Comparison of ENCODE assay signal across 19 cellular contexts in the genomic region with DNA sequence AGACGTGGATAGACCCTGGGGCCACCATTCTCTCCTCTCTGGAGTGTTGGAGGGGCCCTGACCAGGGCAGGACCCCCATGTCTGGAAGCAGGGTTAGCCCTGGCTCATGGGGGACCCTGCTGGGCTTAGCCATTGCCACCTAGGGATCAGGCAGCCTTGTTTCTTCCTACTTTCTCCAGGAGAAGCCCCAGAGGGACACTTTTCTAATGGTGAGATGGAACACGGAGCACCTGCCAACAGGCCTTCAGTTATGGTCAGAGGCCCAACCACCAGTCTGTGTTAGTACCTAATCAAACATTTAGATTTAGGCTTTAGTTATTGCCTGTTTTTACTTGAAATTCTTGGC. TPM values are rescaled to one million over a fixed set of nuclear protein-coding genes. Genes with fewer than 3 reads are reported as not detected.
DNase-seq lines count a peak whose midpoint lies in the region; FAIRE-seq and TF ChIP-seq lines count a peak whose summit lies in the region.
"Had no signal": no experiment of that assay in that cellular context is flagged by ENCODE, and none has a peak within 500 bp of the region (broad histone marks: within the 10 kb centered on the region; RNA-seq: fewer than 3 reads in every experiment).

No MANE protein-coding gene starts in this region.

- POLR2A ChIA-PET in activated CD4-positive, alpha-beta memory T cell treated with anti-CD3 and anti-CD28 coated beads, Interleukin-2, amount 10 ng/mL, durations not matched to agents 7 days and 5 days (lab: Charles Lee): interaction anchor here (6.6 kb wide), 1 partner anchor 17 kb away, joined by 113 read pairs; a partner anchor contains a TSS

- no peak for DNase-seq in T-helper 1 cell
- DNase-seq in activated CD4-positive, alpha-beta memory T cell treated with anti-CD3 and anti-CD28 coated beads, Interleukin-2, amount 10 ng/mL, durations not matched to agents 7 days and 5 days: no peak
- DNase-seq in germinal center (ENCODE audit: low spot score): no peak
- no peak for DNase-seq in small intestine
- no peak for DNase-seq in GDM1 (lab: John Stamatoyannopoulos, UW)
- DNase-seq: 8988T; effector CD4-positive, alpha-beta T cell; Kasumi-1; NCI-H1092 treated with DMSO at 0.1 percent for 48 hours; NCI-H2081 treated with DMSO at 0.1 percent for 48 hours; psoas muscle; transverse colon had no signal

- H3K27ac Mint-ChIP-seq in T-helper 1 cell treated with Interleukin-12 subunit alpha and Interleukin-12 subunit beta and Interleukin-4 antibody, amounts not matched to agents 30 μg/mL and 1 μg/mL, for 36 hours: peak overlapping the region; percentile 55
- peak overlapping the region; percentile 16 for H3K27ac Mint-ChIP-seq in activated CD4-positive, alpha-beta memory T cell treated with anti-CD3 and anti-CD28 coated beads, Interleukin-2, amount 10 ng/mL, durations not matched to agents 7 days and 5 days

- no peaks in the 10 kb centered on the region for H3K27me3 Mint-ChIP-seq in T-helper 1 cell treated with Interleukin-12 subunit alpha and Interleukin-12 subunit beta and Interleukin-4 antibody, amounts not matched to agents 30 μg/mL and 1 μg/mL, for 36 hours (ENCODE audit: low read depth)
- no peaks in the 10 kb centered on the region for H3K27me3 Mint-ChIP-seq in activated CD4-positive, alpha-beta memory T cell treated with anti-CD3 and anti-CD28 coated beads, Interleukin-2, amount 10 ng/mL, durations not matched to agents 7 days and 5 days
- H3K27me3 Mint-ChIP-seq: stimulated activated naive CD8-positive, alpha-beta T cell treated with anti-CD3 and anti-CD28 coated beads, Interleukin-15, Interleukin-2, amounts not matched to agents 100 ng/mL and 50 ng/mL, for 24 hours had no signal

- no peaks in the 10 kb centered on the region for H3K9me2 ChIP-seq in DOHH2 (replicated peaks; ENCODE audit: control insufficient read depth, low read length)
- no peaks in the 10 kb centered on the region for H3K9me2 ChIP-seq in neural cell (ENCODE audit: insufficient read depth, low read length)

- H3K79me2 ChIP-seq in DOHH2 (ENCODE audit: control insufficient read depth, low read length) (peaks cover 53% of the 10 kb centered on the region), neural cell (replicated peaks; ENCODE audit: insufficient read depth, low read length) (peaks cover 37% of the 10 kb centered on the region)

- H3K27ac ChIP-seq in DOHH2 (ENCODE audit: low read depth, low read length): no peak overlapping the region
- no peak overlapping the region for H3K27ac ChIP-seq in neural cell (ENCODE audit: low read length)
- no peak overlapping the region for H3K27ac ChIP-seq in small intestine (ENCODE audit: low read depth in 1 of 2, low read length in 1 of 2)

- H3K4me2 ChIP-seq in DOHH2 (ENCODE audit: low read length) (peak overlapping the region; percentile 98), neural cell (ENCODE audit: low read length) (no peak overlapping the region)

- peaks cover 28% of the 10 kb centered on the region for H3K4me1 Mint-ChIP-seq in T-helper 1 cell treated with Interleukin-12 subunit alpha and Interleukin-12 subunit beta and Interleukin-4 antibody, amounts not matched to agents 30 μg/mL and 1 μg/mL, for 36 hours (ENCODE audit: low read depth)
- H3K4me1 Mint-ChIP-seq in activated CD4-positive, alpha-beta memory T cell treated with anti-CD3 and anti-CD28 coated beads, Interleukin-2, amount 10 ng/mL, durations not matched to agents 7 days and 5 days: peaks cover 35% of the 10 kb centered on the region

- H4K20me1 ChIP-seq in DOHH2 (ENCODE audit: control insufficient read depth, insufficient read depth, low read depth, low read length) (0 out of 2 replicates have a peak, but pooled peaks cover 6% of the 10 kb centered on the region), neural cell (ENCODE audit: insufficient read depth) (no peaks in the 10 kb centered on the region)

- peaks cover 34% of the 10 kb centered on the region for H3K36me3 Mint-ChIP-seq in T-helper 1 cell treated with Interleukin-12 subunit alpha and Interleukin-12 subunit beta and Interleukin-4 antibody, amounts not matched to agents 30 μg/mL and 1 μg/mL, for 36 hours (ENCODE audit: low read depth)
- H3K36me3 Mint-ChIP-seq in activated CD4-positive, alpha-beta memory T cell treated with anti-CD3 and anti-CD28 coated beads, Interleukin-2, amount 10 ng/mL, durations not matched to agents 7 days and 5 days (ENCODE audit: low read depth): peaks cover 45% of the 10 kb centered on the region

- H2AFZ ChIP-seq in neural cell (ENCODE audit: low read depth, low read length): no peak overlapping the region

- 74 to 79% (median 77%) methylated on average over 2 of the region's 2 CpGs for WGBS in small intestine, 3 donors

- TF ChIP-seq CTCF in DOHH2 (IDR thresholded peaks at IDR 0.05; ENCODE audit: low read depth, low read length, poor library complexity, severe bottlenecking) (no peak), neural cell (IDR thresholded peaks at IDR 0.05; ENCODE audit: poor library complexity, severe bottlenecking) (no peak)

- FAIRE-seq in small intestine (lab: Jason Lieb, UNC): no peak
- FAIRE-seq: RCC 7860 had no signal

- peaks cover 24% of the 10 kb centered on the region for H3K4me1 ChIP-seq in DOHH2 (ENCODE audit: control insufficient read depth, low read length)
- H3K4me1 ChIP-seq in small intestine (ENCODE audit: control insufficient read depth in 2 of 2, insufficient read depth in 1 of 2, low read depth in 1 of 2, low read length in 1 of 2): peaks cover 3 to 6% of the 10 kb centered on the region in 2 donors

- H3K9ac ChIP-seq in neural cell (ENCODE audit: low read length): no peak overlapping the region

- H3K36me3 ChIP-seq in DOHH2 (ENCODE audit: control insufficient read depth, low read length) (peaks cover 71% of the 10 kb centered on the region), neural cell (ENCODE audit: insufficient read depth, low read length) (no peaks in the 10 kb centered on the region), small intestine (ENCODE audit: control insufficient read depth in 2 of 2, insufficient read depth in 2 of 2, low read length in 2 of 2) (peaks cover 10 to 12% of the 10 kb centered on the region in 2 donors)

- H3K27me3 ChIP-seq in DOHH2 (ENCODE audit: control insufficient read depth, low read length) (no peaks in the 10 kb centered on the region), neural cell (ENCODE audit: insufficient read depth, low read depth, low read length) (no peaks in the 10 kb centered on the region), small intestine (ENCODE audit: control insufficient read depth in 2 of 2, insufficient read depth in 2 of 2, low read length in 2 of 2) (no peaks in the 10 kb centered on the region)
- H3K27me3 ChIP-seq: transverse colon had no signal

- no peak for TF ChIP-seq EP300 in neural cell (conservative IDR thresholded peaks at IDR 0.05; ENCODE audit: poor library complexity, severe bottlenecking)

- peaks cover 10% of the 10 kb centered on the region; the same call in 1 of the 2 replicates for H3F3A ChIP-seq in DOHH2 (ENCODE audit: control insufficient read depth, insufficient read depth)
- no peaks in the 10 kb centered on the region for H3F3A ChIP-seq in neural cell (ENCODE audit: insufficient read depth, low read length, poor library complexity, severe bottlenecking)

- no peaks in the 10 kb centered on the region for H3K9me3 ChIP-seq in DOHH2 (ENCODE audit: control insufficient read depth, insufficient read depth, low read length)
- no peaks in the 10 kb centered on the region for H3K9me3 ChIP-seq in neural cell (ENCODE audit: low read length)
- H3K9me3 ChIP-seq in small intestine (ENCODE audit: control insufficient read depth, low read depth): no peaks in the 10 kb centered on the region
- H3K9me3 ChIP-seq: psoas muscle, transverse colon had no signal

- H3K4me3 Mint-ChIP-seq in T-helper 1 cell treated with Interleukin-12 subunit alpha and Interleukin-12 subunit beta and Interleukin-4 antibody, amounts not matched to agents 30 μg/mL and 1 μg/mL, for 36 hours: no peak overlapping the region
- peak overlapping the region; percentile 12 for H3K4me3 Mint-ChIP-seq in activated CD4-positive, alpha-beta memory T cell treated with anti-CD3 and anti-CD28 coated beads, Interleukin-2, amount 10 ng/mL, durations not matched to agents 7 days and 5 days

- CTCF ChIA-PET in activated CD4-positive, alpha-beta memory T cell treated with anti-CD3 and anti-CD28 coated beads, Interleukin-2, amount 10 ng/mL, durations not matched to agents 7 days and 5 days (lab: Charles Lee): no interaction called here

- no peaks in the 10 kb centered on the region for H3K9me3 Mint-ChIP-seq in T-helper 1 cell treated with Interleukin-12 subunit alpha and Interleukin-12 subunit beta and Interleukin-4 antibody, amounts not matched to agents 30 μg/mL and 1 μg/mL, for 36 hours
- no peaks in the 10 kb centered on the region for H3K9me3 Mint-ChIP-seq in activated CD4-positive, alpha-beta memory T cell treated with anti-CD3 and anti-CD28 coated beads, Interleukin-2, amount 10 ng/mL, durations not matched to agents 7 days and 5 days
- H3K9me3 Mint-ChIP-seq: activated naive CD4-positive, alpha-beta T cell treated with anti-CD3 and anti-CD28 coated beads, Interleukin-2, amount 50 U/mL, for 72 hours; stimulated activated naive CD8-positive, alpha-beta T cell treated with anti-CD3 and anti-CD28 coated beads, Interleukin-15, Interleukin-2, amounts not matched to agents 100 ng/mL and 50 ng/mL, for 24 hours had no signal

- TF ChIP-seq RAD21 in neural cell (conservative IDR thresholded peaks at IDR 0.05): no peak

- H3K4me3 ChIP-seq in DOHH2 (ENCODE audit: low read length): no peak overlapping the region
- H3K4me3 ChIP-seq in neural cell (ENCODE audit: low read length): peak overlapping the region; percentile 98
- H3K4me3 ChIP-seq in small intestine (ENCODE audit: low read depth in 1 of 2, low read length in 2 of 2): no peak overlapping the region
- H3K4me3 ChIP-seq: psoas muscle, transverse colon had no signal

RNA-seq across cellular contexts. Expression of a gene that starts 1.9 kb away (rescaled TPM):
- total RNA-seq in activated CD4-positive, alpha-beta memory T cell treated with anti-CD3 and anti-CD28 coated beads, Interleukin-2, amount 10 ng/mL, durations not matched to agents 7 days and 5 days: 10 to 100 TPM; 31.8 to 32.9 TPM
- polyA plus RNA-seq in neural cell (94.9 and 99.4 TPM in 2 replicates), small intestine (10 to 100 TPM; 28.6 to 32.2 (median 29.5) TPM)
- polyA minus RNA-seq in neural cell: 47.2 and 55.5 TPM in 2 replicates

RNA-seq across cellular contexts. Expression of a gene that starts 17.1 kb away (rescaled TPM):
- 10 to 100 TPM; 22.4 to 24.6 TPM for total RNA-seq in activated CD4-positive, alpha-beta memory T cell treated with anti-CD3 and anti-CD28 coated beads, Interleukin-2, amount 10 ng/mL, durations not matched to agents 7 days and 5 days
- polyA plus RNA-seq in neural cell (32.5 and 34.0 TPM in 2 replicates), small intestine (10 to 100 TPM; 25.2 to 33.5 (median 27.3) TPM)
- polyA minus RNA-seq in neural cell: 12.2 TPM in 2 replicates

RNA-seq across cellular contexts. Expression of a gene that starts 17.9 kb away (rescaled TPM):
- total RNA-seq in activated CD4-positive, alpha-beta memory T cell treated with anti-CD3 and anti-CD28 coated beads, Interleukin-2, amount 10 ng/mL, durations not matched to agents 7 days and 5 days: 10 to 100 TPM; 52.0 to 52.8 TPM
- polyA plus RNA-seq in neural cell (38.1 and 41.9 TPM in 2 replicates), small intestine (10 to 100 TPM; 15.7 to 25.8 (median 16.8) TPM)
- polyA minus RNA-seq in neural cell: 34.3 and 34.6 TPM in 2 replicates

RNA-seq across cellular contexts. Expression of a gene that starts 29.6 kb away (rescaled TPM):
- 10 to 100 TPM; 62.1 to 65.6 TPM for total RNA-seq in activated CD4-positive, alpha-beta memory T cell treated with anti-CD3 and anti-CD28 coated beads, Interleukin-2, amount 10 ng/mL, durations not matched to agents 7 days and 5 days
- polyA plus RNA-seq in neural cell (56.9 and 58.3 TPM in 2 replicates), small intestine (100 to 1,000 TPM in 1 of 3 donors, 10 to 100 TPM in 2; 79.6 to 112 (median 83.2) TPM)
- polyA minus RNA-seq in neural cell: 28.7 and 35.4 TPM in 2 replicates

RNA-seq across cellular contexts. Expression of a gene that starts 30.3 kb away (rescaled TPM):
- total RNA-seq in activated CD4-positive, alpha-beta memory T cell treated with anti-CD3 and anti-CD28 coated beads, Interleukin-2, amount 10 ng/mL, durations not matched to agents 7 days and 5 days: 10 to 100 TPM; 53.2 to 56.2 TPM
- polyA plus RNA-seq in neural cell (1.5 and 3.2 TPM in 2 replicates), small intestine (10 to 100 TPM in 1 of 3 donors, 1 to 10 TPM in 2; 2.2 to 13.8 (median 2.2) TPM)
- 0.81 and 0.97 TPM in 2 replicates for polyA minus RNA-seq in neural cell
- total RNA-seq: mesenteric fat pad had no signal
